ENCODE assay signal across 17 cellular contexts in genomic region chr2:67489396-67489795, GRCh38.
DNase-seq lines count a peak whose midpoint lies in the region; TF ChIP-seq lines count a peak whose summit lies in the region.
"Had no signal": no experiment of that assay in that cellular context is flagged by ENCODE, and none has a peak within 500 bp of the region (broad histone marks: within the 10 kb centered on the region; RNA-seq: fewer than 3 reads in every experiment).

No MANE protein-coding gene starts in this region.

- 87% methylated on average over 8 of the region's 8 CpGs for WGBS in prostate gland

- no peaks in the 10 kb centered on the region for H3K36me3 Mint-ChIP-seq in activated naive CD4-positive, alpha-beta T cell treated with anti-CD3 and anti-CD28 coated beads for 36 hours (ENCODE audit: low read depth)
- H3K36me3 Mint-ChIP-seq: CD4-positive, CD25-positive, alpha-beta regulatory T cell had no signal

- no peak overlapping the region for H3K27ac Mint-ChIP-seq in activated naive CD4-positive, alpha-beta T cell treated with anti-CD3 and anti-CD28 coated beads for 36 hours
- H3K27ac Mint-ChIP-seq: CD4-positive, CD25-positive, alpha-beta regulatory T cell; HFFc6 had no signal

- H3K27ac ChIP-seq in A673 (ENCODE audit: low read depth, low read length, poor library complexity, severe bottlenecking) (no peak overlapping the region), prostate gland (no peak overlapping the region)
- H3K27ac ChIP-seq: 22Rv1; BLaER1 treated with 17β-estradiol and CSF1 and Interleukin-3, amounts not matched to agents 10 nM and 100 nM; HL-60 had no signal

- H3K27me3 ChIP-seq in A673 (replicated peaks; ENCODE audit: insufficient read depth, low read depth, low read length, poor library complexity) (no peaks in the 10 kb centered on the region), prostate gland (replicated peaks; ENCODE audit: insufficient read depth) (no peaks in the 10 kb centered on the region)
- H3K27me3 ChIP-seq: BLaER1 treated with 17β-estradiol and CSF1 and Interleukin-3, amounts not matched to agents 10 nM and 100 nM had no signal

- no peak overlapping the region for H3K4me3 ChIP-seq in A673 (ENCODE audit: low read depth, low read length, poor library complexity, severe bottlenecking)
- H3K4me3 ChIP-seq in retinal pigment epithelial cell (ENCODE audit: low read length) = no peak overlapping the region
- H3K4me3 ChIP-seq in prostate gland = no peak overlapping the region
- H3K4me3 ChIP-seq: BLaER1 treated with 17β-estradiol and CSF1 and Interleukin-3, amounts not matched to agents 10 nM and 100 nM; HAP-1 had no signal

- no peak overlapping the region for H3K4me3 Mint-ChIP-seq in activated naive CD4-positive, alpha-beta T cell treated with anti-CD3 and anti-CD28 coated beads for 36 hours
- H3K4me3 Mint-ChIP-seq: CD4-positive, CD25-positive, alpha-beta regulatory T cell; HFFc6 had no signal

- CTCF ChIA-PET in A673 (lab: Charles Lee) = no interaction called here
- CTCF ChIA-PET in activated naive CD4-positive, alpha-beta T cell treated with anti-CD3 and anti-CD28 coated beads for 36 hours (lab: Charles Lee) = interaction anchor here (0.6 kb wide), 1 partner anchor 272 kb away, joined by 3 read pairs; no protein-coding TSS in a partner anchor

- H3K9me3 Mint-ChIP-seq in activated naive CD4-positive, alpha-beta T cell treated with anti-CD3 and anti-CD28 coated beads for 36 hours = peaks cover 4% of the 10 kb centered on the region
- H3K9me3 Mint-ChIP-seq: HFFc6 had no signal

- POLR2A ChIA-PET in A673 (lab: Charles Lee; ENCODE audit: low non-redundant PET) = no interaction called here

- H3K27me3 Mint-ChIP-seq in activated naive CD4-positive, alpha-beta T cell treated with anti-CD3 and anti-CD28 coated beads for 36 hours (ENCODE audit: low read depth) = peaks cover 2% of the 10 kb centered on the region
- H3K27me3 Mint-ChIP-seq: CD4-positive, CD25-positive, alpha-beta regulatory T cell had no signal

- TF ChIP-seq POLR2A in prostate gland (IDR thresholded peaks at IDR 0.05) = no peak

- intact Hi-C loops in A673 (cut with micrococcal nuclease; ENCODE audit: unreplicated experiment) = no loop called here
- intact Hi-C loops in activated naive CD4-positive, alpha-beta T cell treated with anti-CD3 and anti-CD28 coated beads for 36 hours (cut with micrococcal nuclease) = no loop called here
- intact Hi-C loops in prostate gland (cut with DNase I) = no loop called here

- TF ChIP-seq CTCF in A673 (conservative IDR thresholded peaks at IDR 0.05; ENCODE audit: low read depth, low read length) (no peak), retinal pigment epithelial cell (conservative IDR thresholded peaks at IDR 0.05; ENCODE audit: low read depth, low read length) (no peak), prostate gland (IDR thresholded peaks at IDR 0.05) (no peak)

- H3K9me3 ChIP-seq in A673 (ENCODE audit: low read depth, low read length, poor library complexity, severe bottlenecking) (no peaks in the 10 kb centered on the region), prostate gland (no peaks in the 10 kb centered on the region)
- H3K9me3 ChIP-seq: HAP-1 had no signal

- BruUV-seq in A673 (replicated peaks; lab: Mats Ljungman, UMichigan) = no TSS peak

- H3K36me3 ChIP-seq in A673 (ENCODE audit: insufficient read depth, low read length, poor library complexity, severe bottlenecking) = no peaks in the 10 kb centered on the region
- H3K36me3 ChIP-seq in prostate gland = no peaks in the 10 kb centered on the region
- H3K36me3 ChIP-seq: BLaER1 treated with 17β-estradiol and CSF1 and Interleukin-3, amounts not matched to agents 10 nM and 100 nM; HAP-1 had no signal

- H3K4me1 Mint-ChIP-seq in activated naive CD4-positive, alpha-beta T cell treated with anti-CD3 and anti-CD28 coated beads for 36 hours (ENCODE audit: low read depth) = no peaks in the 10 kb centered on the region
- H3K4me1 Mint-ChIP-seq: CD4-positive, CD25-positive, alpha-beta regulatory T cell had no signal

- DNase-seq in A673 (ENCODE audit: low spot score) = peak; percentile 50
- DNase-seq in NCI-H2227 (lab: John Stamatoyannopoulos, UW; ENCODE audit: unreplicated experiment) = peak; percentile 53
- DNase-seq in amniotic epithelial cell (ENCODE audit: low read depth) = peak; percentile 92
- DNase-seq in retinal pigment epithelial cell (ENCODE audit: low read depth) = peak; percentile 87
- DNase-seq in activated naive CD4-positive, alpha-beta T cell treated with anti-CD3 and anti-CD28 coated beads for 36 hours = no peak
- DNase-seq in prostate gland (ENCODE audit: low spot score) = no peak
- DNase-seq in NCI-H128 (lab: John Stamatoyannopoulos, UW; ENCODE audit: unreplicated experiment) = no peak
- DNase-seq: CD4-positive, CD25-positive, alpha-beta regulatory T cell; DMS153; DMS79 treated with DMSO at 0.1 percent for 48 hours; EL; HFFc6; KBM-7 had no signal

- H3K4me1 ChIP-seq in A673 (ENCODE audit: insufficient read depth, low read length, poor library complexity, severe bottlenecking) = peaks cover 5% of the 10 kb centered on the region
- no peaks in the 10 kb centered on the region for H3K4me1 ChIP-seq in prostate gland (replicated peaks)
- H3K4me1 ChIP-seq: BLaER1 treated with 17β-estradiol and CSF1 and Interleukin-3, amounts not matched to agents 10 nM and 100 nM; HAP-1 had no signal

Comparison
In these comparisons a context has a peak if more than half of its experiments do, and no peak if none do; other contexts are left out.
1. DNase-seq: peak in A673 (single experiment), NCI-H2227 (single experiment), amniotic epithelial cell (single experiment) and retinal pigment epithelial cell (single experiment); none in activated naive CD4-positive, alpha-beta T cell treated with anti-CD3 and anti-CD28 coated beads for 36 hours (single experiment), prostate gland (single experiment) and NCI-H128 (single experiment).